ENCODE assay signal across 18 cellular contexts in the genomic region with DNA sequence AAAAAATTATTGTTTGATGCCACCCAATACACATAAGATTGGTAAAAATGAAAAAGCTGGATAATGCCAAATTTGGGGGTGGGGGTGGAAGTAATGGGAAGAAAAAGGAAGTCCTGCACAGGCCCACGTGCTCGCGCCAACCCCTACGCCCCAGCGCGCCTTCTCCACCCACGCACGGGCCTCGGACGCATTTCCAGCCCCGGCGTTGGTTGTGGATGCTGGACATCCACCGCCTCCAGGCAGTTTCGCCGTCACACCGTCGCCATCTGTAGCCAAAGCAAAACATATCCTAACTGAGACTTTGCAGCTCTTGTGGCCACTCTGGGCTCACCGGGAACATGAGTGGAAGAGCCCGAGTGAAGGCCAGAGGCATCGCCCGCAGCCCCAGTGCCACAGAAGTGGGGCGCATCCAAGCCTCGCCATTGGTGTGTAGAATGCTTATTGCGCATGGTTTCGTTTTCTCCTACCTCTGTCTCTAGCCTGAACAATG. TPM values are rescaled to one million over a fixed set of nuclear protein-coding genes. Genes with fewer than 3 reads are reported as not detected.
DNase-seq lines count a peak whose midpoint lies in the region; TF ChIP-seq lines count a peak whose summit lies in the region.
"Had no signal": no experiment of that assay in that cellular context is flagged by ENCODE, and none has a peak within 500 bp of the region (broad histone marks: within the 10 kb centered on the region; RNA-seq: fewer than 3 reads in every experiment).

Gene PIWIL4 (plus strand): TSS at position 188 of the 490 bp plus-strand sequence. CDS start 151 bp downstream, at position 339.

- peak within 1 kb of the TSS in 1 of 2 experiments; percentile 40 for H3K23ac ChIP-seq in mesenchymal stem cell (ENCODE audit: low read length in 2 of 2)

- H3K9me3 ChIP-seq in CD8-positive, alpha-beta memory T cell (ENCODE audit: low read length) = no peaks in the 10 kb centered on the region
- H3K9me3 ChIP-seq in Peyer's patch (no peaks in the 10 kb centered on the region), mesenchymal stem cell (ENCODE audit: control insufficient read depth, low read length) (no peaks in the 10 kb centered on the region), testis (no peaks in the 10 kb centered on the region), SJCRH30 (replicated peaks) (no peaks in the 10 kb centered on the region)
- H3K9me3 ChIP-seq: BLaER1, HAP-1 had no signal

- 96% methylated on average over 25 of the region's 25 CpGs for WGBS in mesenchymal stem cell
- 63 to 83% methylated on average over 23 to 25 of the region's 25 CpGs for WGBS in testis, 2 donors

- no peak within 1 kb of the TSS for H3K14ac ChIP-seq in mesenchymal stem cell (ENCODE audit: low read length in 2 of 2)

- no peaks in the 10 kb centered on the region for H3K4me1 Mint-ChIP-seq in CD8-positive, alpha-beta memory T cell
- H3K4me1 Mint-ChIP-seq: CD4-positive, alpha-beta memory T cell had no signal

- no peak for TF ChIP-seq POLR2A in Peyer's patch (IDR thresholded peaks at IDR 0.05)
- no peak for TF ChIP-seq POLR2A in testis (IDR thresholded peaks at IDR 0.05)

- no peak within 1 kb of the TSS for H2BK5ac ChIP-seq in mesenchymal stem cell (ENCODE audit: low read depth, low read length, poor library complexity, severe bottlenecking)

- DNase-seq in CD8-positive, alpha-beta memory T cell = no peak
- DNase-seq in Peyer's patch = no peak
- no peak for DNase-seq in mesenchymal stem cell
- DNase-seq in testis = peak; percentile 17
- no peak for DNase-seq in islet precursor cell
- DNase-seq in NCI-H2227 (lab: John Stamatoyannopoulos, UW; ENCODE audit: unreplicated experiment) = no peak
- DNase-seq in SJCRH30 = no peak
- DNase-seq in brain microvascular endothelial cell = no peak
- DNase-seq: Calu3; CD4-positive, alpha-beta memory T cell; DMS79 treated with DMSO at 0.1 percent for 48 hours; IMR-90 had no signal

- no peaks in the 10 kb centered on the region for H3K9me3 Mint-ChIP-seq in CD8-positive, alpha-beta memory T cell

- no peak within 1 kb of the TSS for H3K4me2 ChIP-seq in mesenchymal stem cell (ENCODE audit: low read length, poor library complexity, severe bottlenecking)
- H3K4me2 ChIP-seq: BLaER1 had no signal

- H3K4me1 ChIP-seq in CD8-positive, alpha-beta memory T cell (ENCODE audit: insufficient read depth, low read length) = no peaks in the 10 kb centered on the region
- H3K4me1 ChIP-seq in Peyer's patch (peaks cover 0 to 7% (median 0%) of the 10 kb centered on the region in 4 donors), mesenchymal stem cell (ENCODE audit: control insufficient read depth, insufficient read depth, low read depth, low read length) (peaks cover 5% of the 10 kb centered on the region), testis (no peaks in the 10 kb centered on the region), SJCRH30 (no peaks in the 10 kb centered on the region)
- H3K4me1 ChIP-seq: HAP-1 had no signal

- no peak within 1 kb of the TSS for H3K4me3 Mint-ChIP-seq in CD8-positive, alpha-beta memory T cell
- H3K4me3 Mint-ChIP-seq: CD14-positive monocyte; CD4-positive, alpha-beta memory T cell had no signal

- H2BK15ac ChIP-seq in mesenchymal stem cell (ENCODE audit: low read depth, poor library complexity, severe bottlenecking) = no peak within 1 kb of the TSS

- no peaks in the 10 kb centered on the region for H3K36me3 Mint-ChIP-seq in CD8-positive, alpha-beta memory T cell
- H3K36me3 Mint-ChIP-seq: CD4-positive, alpha-beta memory T cell had no signal

- H4K91ac ChIP-seq in mesenchymal stem cell (ENCODE audit: low read length) = peak within 1 kb of the TSS; percentile 50

- peak within 1 kb of the TSS; percentile 1 for H3K27ac ChIP-seq in CD8-positive, alpha-beta memory T cell (ENCODE audit: low read depth, low read length)
- H3K27ac ChIP-seq in Peyer's patch (no peak within 1 kb of the TSS), mesenchymal stem cell (ENCODE audit: low read length, poor library complexity, severe bottlenecking) (no peak within 1 kb of the TSS), testis (no peak within 1 kb of the TSS), SJCRH30 (no peak within 1 kb of the TSS), brain microvascular endothelial cell (no peak within 1 kb of the TSS)
- H3K27ac ChIP-seq: 22Rv1, BLaER1, HL-60 had no signal

- in situ Hi-C loops in brain microvascular endothelial cell (cut with HindIII; ENCODE audit: low pct_ligation_motif_present, low sequenced_read_pairs) = no loop called here

- H3K4me3 ChIP-seq in CD8-positive, alpha-beta memory T cell (ENCODE audit: low read length) = no peak within 1 kb of the TSS
- no peak within 1 kb of the TSS for H3K4me3 ChIP-seq in Peyer's patch
- H3K4me3 ChIP-seq in mesenchymal stem cell (ENCODE audit: insufficient read depth in 1 of 2, low read depth in 1 of 2, low read length in 2 of 2) = no peak within 1 kb of the TSS
- peak within 1 kb of the TSS; percentile 36 to 50 for H3K4me3 ChIP-seq in testis
- no peak within 1 kb of the TSS for H3K4me3 ChIP-seq in SJCRH30
- no peak within 1 kb of the TSS for H3K4me3 ChIP-seq in brain microvascular endothelial cell (ENCODE audit: low read depth, low read length)
- H3K4me3 ChIP-seq: BLaER1, GM12878, HAP-1 had no signal

- no peaks in the 10 kb centered on the region for H3K27me3 ChIP-seq in CD8-positive, alpha-beta memory T cell (ENCODE audit: insufficient read depth, low read length, poor library complexity, severe bottlenecking)
- H3K27me3 ChIP-seq in Peyer's patch = no peaks in the 10 kb centered on the region
- no peaks in the 10 kb centered on the region for H3K27me3 ChIP-seq in mesenchymal stem cell (ENCODE audit: control insufficient read depth in 1 of 2, insufficient read depth in 1 of 2, low read length in 2 of 2)
- H3K27me3 ChIP-seq in testis = no peaks in the 10 kb centered on the region
- no peaks in the 10 kb centered on the region for H3K27me3 ChIP-seq in SJCRH30
- no peaks in the 10 kb centered on the region for H3K27me3 ChIP-seq in brain microvascular endothelial cell (replicated peaks)
- H3K27me3 ChIP-seq: BLaER1 had no signal

- no peaks in the 10 kb centered on the region for H3K36me3 ChIP-seq in CD8-positive, alpha-beta memory T cell (ENCODE audit: insufficient read depth, low read length)
- no peaks in the 10 kb centered on the region for H3K36me3 ChIP-seq in Peyer's patch
- H3K36me3 ChIP-seq in mesenchymal stem cell (ENCODE audit: control insufficient read depth in 1 of 2, insufficient read depth in 2 of 2, low read depth in 1 of 2, low read length in 2 of 2) = no peaks in the 10 kb centered on the region
- no peaks in the 10 kb centered on the region for H3K36me3 ChIP-seq in testis (ENCODE audit: low read depth, missing control alignments)
- no peaks in the 10 kb centered on the region for H3K36me3 ChIP-seq in SJCRH30
- H3K36me3 ChIP-seq in brain microvascular endothelial cell (replicated peaks) = no peaks in the 10 kb centered on the region
- H3K36me3 ChIP-seq: BLaER1, HAP-1 had no signal

- H3K27ac Mint-ChIP-seq in CD8-positive, alpha-beta memory T cell = no peak within 1 kb of the TSS

- TF ChIP-seq CTCF in Peyer's patch (IDR thresholded peaks at IDR 0.05) = no peak
- no peak for TF ChIP-seq CTCF in testis (IDR thresholded peaks at IDR 0.05)
- TF ChIP-seq CTCF in brain microvascular endothelial cell (IDR thresholded peaks at IDR 0.05; ENCODE audit: low read depth, low read length, missing control alignments) = no peak

- intact Hi-C loops in testis (cut with DNase I; ENCODE audit: low total_unique reads) = no loop called here

- no peak within 1 kb of the TSS for H3K18ac ChIP-seq in mesenchymal stem cell (ENCODE audit: low read depth in 1 of 2, low read length in 2 of 2)

- H3K27me3 Mint-ChIP-seq in CD8-positive, alpha-beta memory T cell = peaks cover 0 to 2% of the 10 kb centered on the region in 2 donors
- H3K27me3 Mint-ChIP-seq: CD4-positive, alpha-beta memory T cell had no signal

- H3K9ac ChIP-seq in mesenchymal stem cell (ENCODE audit: low read length) = no peak within 1 kb of the TSS
- H3K9ac ChIP-seq: BLaER1 had no signal

- CTCF ChIA-PET in CD8-positive, alpha-beta memory T cell (lab: Charles Lee) = no interaction called here

- no peak within 1 kb of the TSS for H2AK5ac ChIP-seq in mesenchymal stem cell (ENCODE audit: low read length, severe bottlenecking)

- no peak within 1 kb of the TSS for H2BK120ac ChIP-seq in mesenchymal stem cell (ENCODE audit: low read depth, low read length)

- no peaks in the 10 kb centered on the region for H3K79me1 ChIP-seq in mesenchymal stem cell (replicated peaks; ENCODE audit: low read length, poor library complexity, severe bottlenecking)

- no peak within 1 kb of the TSS for H2BK12ac ChIP-seq in mesenchymal stem cell (ENCODE audit: low read length in 2 of 2)

- H4K8ac ChIP-seq in mesenchymal stem cell (ENCODE audit: low read length) = no peak within 1 kb of the TSS

- POLR2A ChIA-PET in CD8-positive, alpha-beta memory T cell (lab: Charles Lee) = no interaction called here

- H3K4ac ChIP-seq in mesenchymal stem cell (ENCODE audit: low read depth in 1 of 2, low read length in 2 of 2) = no peak within 1 kb of the TSS

- no peak within 1 kb of the TSS for H2AFZ ChIP-seq in mesenchymal stem cell (ENCODE audit: low read depth, low read length)

RNA-seq across cellular contexts. Expression of gene PIWIL4, which starts in this region (rescaled TPM):
- under 1 TPM; 0.58 to 0.61 TPM for total RNA-seq in CD8-positive, alpha-beta memory T cell
- 0.36 TPM for polyA plus RNA-seq in CD8-positive, alpha-beta memory T cell
- total RNA-seq in Peyer's patch = 10 to 100 TPM in 3 of 4 donors, 1 to 10 TPM in 1; 5.0 to 20.4 (median 14.5) TPM
- polyA plus RNA-seq in mesenchymal stem cell (2013, experiment 1 of 2) = 0.23 TPM
- polyA plus RNA-seq in mesenchymal stem cell (2013, experiment 2 of 2) = 0.27 TPM
- total RNA-seq in testis = 10 to 100 TPM; 23.0 to 30.2 TPM
- 19.9 TPM for polyA plus RNA-seq in testis (ENCODE audit: insufficient read depth, low read depth, low replicate concordance)
- total RNA-seq in SJCRH30 (2014; rRNA removed; shearing (Covaris generic)) = not detected in 2 replicates

Comparison
In these comparisons a context has a peak if more than half of its experiments do, and no peak if none do; other contexts are left out.
1. RNA of gene PIWIL4 (polyA plus RNA-seq): 19.9 TPM in testis (single experiment); 0.36 TPM in CD8-positive, alpha-beta memory T cell (single experiment); every median in the first group is over 10 times any median in the second.
2. H3K4me3 ChIP-seq: peak in testis (2 of 2); none in CD8-positive, alpha-beta memory T cell (single experiment), Peyer's patch (0 of 4), mesenchymal stem cell (0 of 2), SJCRH30 (single experiment) and brain microvascular endothelial cell (single experiment).